In genomic region chr7:42126475-42127231, GRCh38 we compare ENCODE assay signal across 2 cellular contexts.
TF ChIP-seq lines count a peak whose summit lies in the region.

No MANE protein-coding gene starts in this region.

TF ChIP-seq in GM23338, 12 proteins besides CTCF, POLR2A, EP300 and RAD21 (continued from another document):
- TF ChIP-seq ETS1 (IDR thresholded peaks at IDR 0.05) (no peak), REST (IDR thresholded peaks at IDR 0.05; ENCODE audit: unreplicated experiment) (no peak), ZNF331 (CRISPR knock-in tag; IDR thresholded peaks at IDR 0.05; ENCODE audit: low read depth) (no peak), EZH2 (IDR thresholded peaks at IDR 0.05; ENCODE audit: low read depth, unreplicated experiment) (no peak), ZNF462 (CRISPR knock-in tag; IDR thresholded peaks at IDR 0.05) (no peak), STAT1 (IDR thresholded peaks at IDR 0.05; ENCODE audit: unreplicated experiment) (no peak), JUNB (IDR thresholded peaks at IDR 0.05; ENCODE audit: unreplicated experiment) (no peak), ZNF114 (CRISPR knock-in tag; IDR thresholded peaks at IDR 0.05) (no peak)

TF ChIP-seq in endothelial cell of umbilical vein, 7 proteins besides CTCF, POLR2A, EP300 and RAD21 (continued from another document):
- no peak for TF ChIP-seq FOS (IDR thresholded peaks at IDR 0.05; ENCODE audit: borderline replicate concordance, insufficient read depth, low read length)
